8 cellular contexts compared by ENCODE assay signal in the genomic region with DNA sequence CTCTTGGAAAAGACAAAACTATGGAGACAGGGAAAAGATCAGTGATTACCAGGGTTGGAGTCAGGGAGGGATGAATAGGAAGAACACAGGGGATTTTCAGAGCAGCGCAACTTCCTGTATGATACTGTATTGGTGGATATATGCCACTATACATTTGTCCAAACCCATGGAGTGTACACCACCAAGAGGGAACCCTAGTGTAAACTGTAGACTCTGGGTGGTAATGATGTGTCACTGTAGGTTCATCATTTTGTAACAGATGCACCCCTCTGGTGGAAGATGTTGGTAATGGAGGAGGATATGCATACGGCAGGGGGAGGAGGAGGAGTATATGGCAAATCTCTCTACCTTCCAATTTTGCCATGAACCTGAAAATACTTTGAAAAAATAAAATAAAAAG.
DNase-seq lines count a peak whose midpoint lies in the region; ATAC-seq and TF ChIP-seq lines count a peak whose summit lies in the region.

No MANE protein-coding gene starts in this region.

- peak; percentile 62 for ATAC-seq in HG02981 (IDR thresholded peaks at IDR 0.05; ENCODE audit: unreplicated experiment)
- peak; percentile 47 for ATAC-seq in left lobe of liver
- ATAC-seq in GM21381 (IDR thresholded peaks at IDR 0.05; ENCODE audit: unreplicated experiment), result no peak
- no peak for ATAC-seq in upper lobe of left lung (ENCODE audit: low FRiP score in 2 of 2)

- peak in 2 of 6 experiments; percentile 10 to 16 for TF ChIP-seq CTCF in upper lobe of left lung (IDR thresholded peaks at IDR 0.05)

- H3K27ac ChIP-seq in upper lobe of left lung, result no peak overlapping the region

- intact Hi-C loops in activated CD4-positive, alpha-beta T cell treated with anti-CD3 and anti-CD28 coated beads, Interleukin-2, amount 10 ng/mL, durations not matched to agents 24 days and 14 days (cut with micrococcal nuclease), result no loop called here

- H3K9me3 Mint-ChIP-seq in activated CD4-positive, alpha-beta T cell treated with anti-CD3 and anti-CD28 coated beads, Interleukin-2, amount 10 ng/mL, durations not matched to agents 7 days and 5 days, result no peaks in the 10 kb centered on the region
- no peaks in the 10 kb centered on the region for H3K9me3 Mint-ChIP-seq in activated CD4-positive, alpha-beta T cell treated with anti-CD3 and anti-CD28 coated beads, Interleukin-2, amount 10 ng/mL, durations not matched to agents 24 days and 14 days

- no peak for TF ChIP-seq EP300 in upper lobe of left lung (IDR thresholded peaks at IDR 0.05)

- H3K9me3 ChIP-seq in upper lobe of left lung, result no peaks in the 10 kb centered on the region

- no peaks in the 10 kb centered on the region for H3K4me1 ChIP-seq in upper lobe of left lung

- WGBS in upper lobe of left lung, 2 donors, result 72 to 75% methylated on average over 2 of the region's 2 CpGs

- CTCF ChIA-PET in activated CD4-positive, alpha-beta T cell treated with anti-CD3 and anti-CD28 coated beads, Interleukin-2, amount 10 ng/mL, durations not matched to agents 7 days and 5 days (lab: Charles Lee), result no interaction called here

- TF ChIP-seq POLR2A in upper lobe of left lung (IDR thresholded peaks at IDR 0.05), result no peak

- no peaks in the 10 kb centered on the region for H3K27me3 ChIP-seq in upper lobe of left lung

- no peaks in the 10 kb centered on the region for H3K36me3 Mint-ChIP-seq in activated CD4-positive, alpha-beta T cell treated with anti-CD3 and anti-CD28 coated beads, Interleukin-2, amount 10 ng/mL, durations not matched to agents 7 days and 5 days (ENCODE audit: low read depth)
- no peaks in the 10 kb centered on the region for H3K36me3 Mint-ChIP-seq in activated CD4-positive, alpha-beta T cell treated with anti-CD3 and anti-CD28 coated beads, Interleukin-2, amount 10 ng/mL, durations not matched to agents 24 days and 14 days (ENCODE audit: low read depth)

- POLR2A ChIA-PET in activated CD4-positive, alpha-beta T cell treated with anti-CD3 and anti-CD28 coated beads, Interleukin-2, amount 10 ng/mL, durations not matched to agents 7 days and 5 days (lab: Charles Lee), result no interaction called here

- peak; percentile 7 for DNase-seq in activated CD4-positive, alpha-beta T cell treated with anti-CD3 and anti-CD28 coated beads, Interleukin-2, amount 10 ng/mL, durations not matched to agents 7 days and 5 days
- no peak for DNase-seq in activated CD4-positive, alpha-beta T cell treated with anti-CD3 and anti-CD28 coated beads, Interleukin-2, amount 10 ng/mL, durations not matched to agents 24 days and 14 days
- peak; percentile 15 for DNase-seq in SKM-1 (lab: John Stamatoyannopoulos, UW; ENCODE audit: unreplicated experiment)
- no peak for DNase-seq in left lobe of liver (ENCODE audit: low spot score)
- DNase-seq in SW 1271 (lab: John Stamatoyannopoulos, UW), result no peak
- no peak for DNase-seq in upper lobe of left lung

- H3K4me3 ChIP-seq in upper lobe of left lung, result no peak overlapping the region

- peaks cover under 1% of the 10 kb centered on the region for H3K27me3 Mint-ChIP-seq in activated CD4-positive, alpha-beta T cell treated with anti-CD3 and anti-CD28 coated beads, Interleukin-2, amount 10 ng/mL, durations not matched to agents 7 days and 5 days
- no peaks in the 10 kb centered on the region for H3K27me3 Mint-ChIP-seq in activated CD4-positive, alpha-beta T cell treated with anti-CD3 and anti-CD28 coated beads, Interleukin-2, amount 10 ng/mL, durations not matched to agents 24 days and 14 days

- H3K4me3 Mint-ChIP-seq in activated CD4-positive, alpha-beta T cell treated with anti-CD3 and anti-CD28 coated beads, Interleukin-2, amount 10 ng/mL, durations not matched to agents 7 days and 5 days, result no peak overlapping the region
- H3K4me3 Mint-ChIP-seq in activated CD4-positive, alpha-beta T cell treated with anti-CD3 and anti-CD28 coated beads, Interleukin-2, amount 10 ng/mL, durations not matched to agents 24 days and 14 days, result no peak overlapping the region

- H3K36me3 ChIP-seq in upper lobe of left lung, result no peaks in the 10 kb centered on the region

- H3K27ac Mint-ChIP-seq in activated CD4-positive, alpha-beta T cell treated with anti-CD3 and anti-CD28 coated beads, Interleukin-2, amount 10 ng/mL, durations not matched to agents 7 days and 5 days, result no peak overlapping the region
- no peak overlapping the region for H3K27ac Mint-ChIP-seq in activated CD4-positive, alpha-beta T cell treated with anti-CD3 and anti-CD28 coated beads, Interleukin-2, amount 10 ng/mL, durations not matched to agents 24 days and 14 days

- peaks cover 5% of the 10 kb centered on the region for H3K4me1 Mint-ChIP-seq in activated CD4-positive, alpha-beta T cell treated with anti-CD3 and anti-CD28 coated beads, Interleukin-2, amount 10 ng/mL, durations not matched to agents 7 days and 5 days
- peaks cover 4% of the 10 kb centered on the region for H3K4me1 Mint-ChIP-seq in activated CD4-positive, alpha-beta T cell treated with anti-CD3 and anti-CD28 coated beads, Interleukin-2, amount 10 ng/mL, durations not matched to agents 24 days and 14 days

Comparison
In these comparisons a context has a peak if more than half of its experiments do, and no peak if none do; other contexts are left out.
1. DNase-seq: peak in activated CD4-positive, alpha-beta T cell treated with anti-CD3 and anti-CD28 coated beads, Interleukin-2, amount 10 ng/mL, durations not matched to agents 7 days and 5 days (single experiment) and SKM-1 (single experiment); none in activated CD4-positive, alpha-beta T cell treated with anti-CD3 and anti-CD28 coated beads, Interleukin-2, amount 10 ng/mL, durations not matched to agents 24 days and 14 days (single experiment), left lobe of liver (single experiment), SW 1271 (0 of 2) and upper lobe of left lung (0 of 2).
2. ATAC-seq: peak in HG02981 (single experiment) and left lobe of liver (single experiment); none in GM21381 (single experiment) and upper lobe of left lung (0 of 2).